Comparison of ENCODE assay signal across 31 cellular contexts in genomic region chr5:67407979-67408378, GRCh38.
"Had no signal": no experiment of that assay in that cellular context is flagged by ENCODE, and none has a peak within 500 bp of the region (broad histone marks: within the 10 kb centered on the region; RNA-seq: fewer than 3 reads in every experiment).

No MANE protein-coding gene starts in this region.

- H3K4me1 ChIP-seq: adrenal gland, body of pancreas, breast epithelium had no signal

- DNase-seq: activated B cell treated with CpG ODN at 0.5 μM for 24 hours; activated CD4-positive, alpha-beta memory T cell treated with anti-CD3 and anti-CD28 coated beads for 36 hours; activated CD4-positive, alpha-beta T cell treated with anti-CD3 and anti-CD28 coated beads for 4 hours; activated CD4-positive, alpha-beta T cell treated with anti-CD3 and anti-CD28 coated beads, Interleukin-2, amount 10 ng/mL, durations not matched to agents 24 days and 14 days; activated CD4-positive, alpha-beta T cell treated with anti-CD3 and anti-CD28 coated beads, Interleukin-2, amount 50 U/mL, for 1 hour; activated CD4-positive, alpha-beta T cell treated with anti-CD3 and anti-CD28 coated beads, Interleukin-2, amount 50 U/mL, for 4 hours; activated CD4-positive, CD25-positive, alpha-beta regulatory T cell treated with anti-CD3 and anti-CD28 coated beads, Interleukin-2, amount 50 U/mL, for 72 hours; activated CD8-positive, alpha-beta memory T cell treated with anti-CD3 and anti-CD28 coated beads, Interleukin-2, amount 50 U/mL, for 4 hours; activated CD8-positive, alpha-beta T cell treated with anti-CD3 and anti-CD28 coated beads for 36 hours; activated effector memory CD4-positive, alpha-beta T cell treated with anti-CD3 and anti-CD28 coated beads, Interleukin-2, amount 50 U/mL, for 16 hours; activated gamma-delta T cell treated with Interleukin-2 at 50 U/mL for 16 hours; activated naive CD4-positive, alpha-beta T cell; activated naive CD4-positive, alpha-beta T cell treated with anti-CD3 and anti-CD28 coated beads for 36 hours; activated naive CD4-positive, alpha-beta T cell treated with anti-CD3 and anti-CD28 coated beads, Interleukin-2, amount 50 U/mL, for 16 hours; activated naive CD8-positive, alpha-beta T cell treated with anti-CD3 and anti-CD28 coated beads for 36 hours; activated T-cell treated with anti-CD3 and anti-CD28 coated beads for 4 hours; activated T-cell treated with anti-CD3 and anti-CD28 coated beads, Interleukin-2, amount 50 U/mL, for 1 hour; activated T-cell treated with anti-CD3 and anti-CD28 coated beads, Interleukin-2, amount 50 U/mL, for 4 hours; activated T-cell treated with anti-CD3 and anti-CD28 coated beads, Interleukin-2, amount 50 U/mL, for 72 hours; adrenal gland; amniotic stem cell; aorta; body of pancreas; brain microvascular endothelial cell; central memory CD4-positive, alpha-beta T cell; T-helper 2 cell; T-helper 9 cell had no signal

- H3K27me3 ChIP-seq: adrenal gland, body of pancreas, brain microvascular endothelial cell, breast epithelium had no signal

- ATAC-seq: activated CD8-positive, alpha-beta T cell treated with anti-CD3 and anti-CD28 coated beads for 36 hours; activated naive CD4-positive, alpha-beta T cell treated with anti-CD3 and anti-CD28 coated beads, Interleukin-2, amount 50 U/mL, for 72 hours; activated T-cell treated with anti-CD3 and anti-CD28 coated beads, Interleukin-2, amount 50 U/mL, for 4 hours; activated T-cell treated with anti-CD3 and anti-CD28 coated beads, Interleukin-2, amount 50 U/mL, for 72 hours; activated T-helper 17 cell treated with anti-CD3 and anti-CD28 coated beads, Interleukin-2, amount 50 U/mL, for 72 hours; body of pancreas had no signal

- H3K27ac ChIP-seq: adrenal gland, body of pancreas, brain microvascular endothelial cell, breast epithelium, VCaP had no signal

- H3K4me3 ChIP-seq: adrenal gland, body of pancreas, breast epithelium had no signal

- H3K36me3 ChIP-seq: adrenal gland, brain microvascular endothelial cell, breast epithelium had no signal

- H3K9me3 ChIP-seq: adrenal gland, body of pancreas, breast epithelium had no signal
